ENCODE assay signal across 1 cellular context in genomic region chr2:47359375-47359868, GRCh38.
A peak's percentile ranks its signal among the peaks of the same experiment; 100 is the strongest.
TF ChIP-seq lines count a peak whose summit lies in the region.

No MANE protein-coding gene starts in this region.

TF ChIP-seq in K562, 482 proteins besides CTCF, POLR2A, EP300 and RAD21 (continued from another document and continues in another):
- TF ChIP-seq ZBTB40 (IDR thresholded peaks at IDR 0.05) = peak; percentile 44; the same call in 1 of the 2 replicates
- TF ChIP-seq ZBTB40 (CRISPR knock-in tag; IDR thresholded peaks at IDR 0.05) = no peak
- TF ChIP-seq ZNF707 (CRISPR knock-in tag; conservative IDR thresholded peaks at IDR 0.05) = no peak
- no peak for TF ChIP-seq ZKSCAN3 (CRISPR knock-in tag; IDR thresholded peaks at IDR 0.05)
- TF ChIP-seq ZNF507 (tag; conservative IDR thresholded peaks at IDR 0.05) = no peak
- TF ChIP-seq TEAD4 (IDR thresholded peaks at IDR 0.05; ENCODE audit: low read length) = peak; percentile 19; the same call in 1 of the 2 replicates
- no peak for TF ChIP-seq TEAD4 (CRISPR knock-in tag; IDR thresholded peaks at IDR 0.05; ENCODE audit: borderline replicate concordance)
- TF ChIP-seq, protein P1, sequence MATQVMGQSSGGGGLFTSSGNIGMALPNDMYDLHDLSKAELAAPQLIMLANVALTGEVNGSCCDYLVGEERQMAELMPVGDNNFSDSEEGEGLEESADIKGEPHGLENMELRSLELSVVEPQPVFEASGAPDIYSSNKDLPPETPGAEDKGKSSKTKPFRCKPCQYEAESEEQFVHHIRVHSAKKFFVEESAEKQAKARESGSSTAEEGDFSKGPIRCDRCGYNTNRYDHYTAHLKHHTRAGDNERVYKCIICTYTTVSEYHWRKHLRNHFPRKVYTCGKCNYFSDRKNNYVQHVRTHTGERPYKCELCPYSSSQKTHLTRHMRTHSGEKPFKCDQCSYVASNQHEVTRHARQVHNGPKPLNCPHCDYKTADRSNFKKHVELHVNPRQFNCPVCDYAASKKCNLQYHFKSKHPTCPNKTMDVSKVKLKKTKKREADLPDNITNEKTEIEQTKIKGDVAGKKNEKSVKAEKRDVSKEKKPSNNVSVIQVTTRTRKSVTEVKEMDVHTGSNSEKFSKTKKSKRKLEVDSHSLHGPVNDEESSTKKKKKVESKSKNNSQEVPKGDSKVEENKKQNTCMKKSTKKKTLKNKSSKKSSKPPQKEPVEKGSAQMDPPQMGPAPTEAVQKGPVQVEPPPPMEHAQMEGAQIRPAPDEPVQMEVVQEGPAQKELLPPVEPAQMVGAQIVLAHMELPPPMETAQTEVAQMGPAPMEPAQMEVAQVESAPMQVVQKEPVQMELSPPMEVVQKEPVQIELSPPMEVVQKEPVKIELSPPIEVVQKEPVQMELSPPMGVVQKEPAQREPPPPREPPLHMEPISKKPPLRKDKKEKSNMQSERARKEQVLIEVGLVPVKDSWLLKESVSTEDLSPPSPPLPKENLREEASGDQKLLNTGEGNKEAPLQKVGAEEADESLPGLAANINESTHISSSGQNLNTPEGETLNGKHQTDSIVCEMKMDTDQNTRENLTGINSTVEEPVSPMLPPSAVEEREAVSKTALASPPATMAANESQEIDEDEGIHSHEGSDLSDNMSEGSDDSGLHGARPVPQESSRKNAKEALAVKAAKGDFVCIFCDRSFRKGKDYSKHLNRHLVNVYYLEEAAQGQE (CRISPR knock-in tag; IDR thresholded peaks at IDR 0.05; ENCODE audit: low read depth) = no peak
- TF ChIP-seq KLF6 (CRISPR knock-in tag; IDR thresholded peaks at IDR 0.05; ENCODE audit: borderline replicate concordance) = no peak
- peak; percentile 58; the same call in 1 of the 2 replicates for TF ChIP-seq ZNF263 (CRISPR knock-in tag; IDR thresholded peaks at IDR 0.05; ENCODE audit: borderline replicate concordance)
- TF ChIP-seq CHAMP1 (IDR thresholded peaks at IDR 0.05) = no peak
- no peak for TF ChIP-seq ZNF584 (CRISPR knock-in tag; IDR thresholded peaks at IDR 0.05; ENCODE audit: low read depth)
- TF ChIP-seq HDAC2 (IDR thresholded peaks at IDR 0.05) = peak; percentile 44; the same call in 1 of the 2 replicates
- no peak for TF ChIP-seq VEZF1 (CRISPR knock-in tag; IDR thresholded peaks at IDR 0.05)
- TF ChIP-seq PHF20 (IDR thresholded peaks at IDR 0.05; ENCODE audit: partially characterized antibody) = no peak
- TF ChIP-seq ZNF717 (CRISPR knock-in tag; IDR thresholded peaks at IDR 0.05) = no peak
- no peak for TF ChIP-seq MXI1 (IDR thresholded peaks at IDR 0.05; ENCODE audit: low read depth, low read length)
- TF ChIP-seq, protein P2, sequence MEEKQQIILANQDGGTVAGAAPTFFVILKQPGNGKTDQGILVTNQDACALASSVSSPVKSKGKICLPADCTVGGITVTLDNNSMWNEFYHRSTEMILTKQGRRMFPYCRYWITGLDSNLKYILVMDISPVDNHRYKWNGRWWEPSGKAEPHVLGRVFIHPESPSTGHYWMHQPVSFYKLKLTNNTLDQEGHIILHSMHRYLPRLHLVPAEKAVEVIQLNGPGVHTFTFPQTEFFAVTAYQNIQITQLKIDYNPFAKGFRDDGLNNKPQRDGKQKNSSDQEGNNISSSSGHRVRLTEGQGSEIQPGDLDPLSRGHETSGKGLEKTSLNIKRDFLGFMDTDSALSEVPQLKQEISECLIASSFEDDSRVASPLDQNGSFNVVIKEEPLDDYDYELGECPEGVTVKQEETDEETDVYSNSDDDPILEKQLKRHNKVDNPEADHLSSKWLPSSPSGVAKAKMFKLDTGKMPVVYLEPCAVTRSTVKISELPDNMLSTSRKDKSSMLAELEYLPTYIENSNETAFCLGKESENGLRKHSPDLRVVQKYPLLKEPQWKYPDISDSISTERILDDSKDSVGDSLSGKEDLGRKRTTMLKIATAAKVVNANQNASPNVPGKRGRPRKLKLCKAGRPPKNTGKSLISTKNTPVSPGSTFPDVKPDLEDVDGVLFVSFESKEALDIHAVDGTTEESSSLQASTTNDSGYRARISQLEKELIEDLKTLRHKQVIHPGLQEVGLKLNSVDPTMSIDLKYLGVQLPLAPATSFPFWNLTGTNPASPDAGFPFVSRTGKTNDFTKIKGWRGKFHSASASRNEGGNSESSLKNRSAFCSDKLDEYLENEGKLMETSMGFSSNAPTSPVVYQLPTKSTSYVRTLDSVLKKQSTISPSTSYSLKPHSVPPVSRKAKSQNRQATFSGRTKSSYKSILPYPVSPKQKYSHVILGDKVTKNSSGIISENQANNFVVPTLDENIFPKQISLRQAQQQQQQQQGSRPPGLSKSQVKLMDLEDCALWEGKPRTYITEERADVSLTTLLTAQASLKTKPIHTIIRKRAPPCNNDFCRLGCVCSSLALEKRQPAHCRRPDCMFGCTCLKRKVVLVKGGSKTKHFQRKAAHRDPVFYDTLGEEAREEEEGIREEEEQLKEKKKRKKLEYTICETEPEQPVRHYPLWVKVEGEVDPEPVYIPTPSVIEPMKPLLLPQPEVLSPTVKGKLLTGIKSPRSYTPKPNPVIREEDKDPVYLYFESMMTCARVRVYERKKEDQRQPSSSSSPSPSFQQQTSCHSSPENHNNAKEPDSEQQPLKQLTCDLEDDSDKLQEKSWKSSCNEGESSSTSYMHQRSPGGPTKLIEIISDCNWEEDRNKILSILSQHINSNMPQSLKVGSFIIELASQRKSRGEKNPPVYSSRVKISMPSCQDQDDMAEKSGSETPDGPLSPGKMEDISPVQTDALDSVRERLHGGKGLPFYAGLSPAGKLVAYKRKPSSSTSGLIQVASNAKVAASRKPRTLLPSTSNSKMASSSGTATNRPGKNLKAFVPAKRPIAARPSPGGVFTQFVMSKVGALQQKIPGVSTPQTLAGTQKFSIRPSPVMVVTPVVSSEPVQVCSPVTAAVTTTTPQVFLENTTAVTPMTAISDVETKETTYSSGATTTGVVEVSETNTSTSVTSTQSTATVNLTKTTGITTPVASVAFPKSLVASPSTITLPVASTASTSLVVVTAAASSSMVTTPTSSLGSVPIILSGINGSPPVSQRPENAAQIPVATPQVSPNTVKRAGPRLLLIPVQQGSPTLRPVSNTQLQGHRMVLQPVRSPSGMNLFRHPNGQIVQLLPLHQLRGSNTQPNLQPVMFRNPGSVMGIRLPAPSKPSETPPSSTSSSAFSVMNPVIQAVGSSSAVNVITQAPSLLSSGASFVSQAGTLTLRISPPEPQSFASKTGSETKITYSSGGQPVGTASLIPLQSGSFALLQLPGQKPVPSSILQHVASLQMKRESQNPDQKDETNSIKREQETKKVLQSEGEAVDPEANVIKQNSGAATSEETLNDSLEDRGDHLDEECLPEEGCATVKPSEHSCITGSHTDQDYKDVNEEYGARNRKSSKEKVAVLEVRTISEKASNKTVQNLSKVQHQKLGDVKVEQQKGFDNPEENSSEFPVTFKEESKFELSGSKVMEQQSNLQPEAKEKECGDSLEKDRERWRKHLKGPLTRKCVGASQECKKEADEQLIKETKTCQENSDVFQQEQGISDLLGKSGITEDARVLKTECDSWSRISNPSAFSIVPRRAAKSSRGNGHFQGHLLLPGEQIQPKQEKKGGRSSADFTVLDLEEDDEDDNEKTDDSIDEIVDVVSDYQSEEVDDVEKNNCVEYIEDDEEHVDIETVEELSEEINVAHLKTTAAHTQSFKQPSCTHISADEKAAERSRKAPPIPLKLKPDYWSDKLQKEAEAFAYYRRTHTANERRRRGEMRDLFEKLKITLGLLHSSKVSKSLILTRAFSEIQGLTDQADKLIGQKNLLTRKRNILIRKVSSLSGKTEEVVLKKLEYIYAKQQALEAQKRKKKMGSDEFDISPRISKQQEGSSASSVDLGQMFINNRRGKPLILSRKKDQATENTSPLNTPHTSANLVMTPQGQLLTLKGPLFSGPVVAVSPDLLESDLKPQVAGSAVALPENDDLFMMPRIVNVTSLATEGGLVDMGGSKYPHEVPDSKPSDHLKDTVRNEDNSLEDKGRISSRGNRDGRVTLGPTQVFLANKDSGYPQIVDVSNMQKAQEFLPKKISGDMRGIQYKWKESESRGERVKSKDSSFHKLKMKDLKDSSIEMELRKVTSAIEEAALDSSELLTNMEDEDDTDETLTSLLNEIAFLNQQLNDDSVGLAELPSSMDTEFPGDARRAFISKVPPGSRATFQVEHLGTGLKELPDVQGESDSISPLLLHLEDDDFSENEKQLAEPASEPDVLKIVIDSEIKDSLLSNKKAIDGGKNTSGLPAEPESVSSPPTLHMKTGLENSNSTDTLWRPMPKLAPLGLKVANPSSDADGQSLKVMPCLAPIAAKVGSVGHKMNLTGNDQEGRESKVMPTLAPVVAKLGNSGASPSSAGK (IDR thresholded peaks at IDR 0.05) = peak; percentile 89
- TF ChIP-seq GATA2 (CRISPR knock-in tag; IDR thresholded peaks at IDR 0.05) = peak; percentile 58
- TF ChIP-seq, protein P3, sequence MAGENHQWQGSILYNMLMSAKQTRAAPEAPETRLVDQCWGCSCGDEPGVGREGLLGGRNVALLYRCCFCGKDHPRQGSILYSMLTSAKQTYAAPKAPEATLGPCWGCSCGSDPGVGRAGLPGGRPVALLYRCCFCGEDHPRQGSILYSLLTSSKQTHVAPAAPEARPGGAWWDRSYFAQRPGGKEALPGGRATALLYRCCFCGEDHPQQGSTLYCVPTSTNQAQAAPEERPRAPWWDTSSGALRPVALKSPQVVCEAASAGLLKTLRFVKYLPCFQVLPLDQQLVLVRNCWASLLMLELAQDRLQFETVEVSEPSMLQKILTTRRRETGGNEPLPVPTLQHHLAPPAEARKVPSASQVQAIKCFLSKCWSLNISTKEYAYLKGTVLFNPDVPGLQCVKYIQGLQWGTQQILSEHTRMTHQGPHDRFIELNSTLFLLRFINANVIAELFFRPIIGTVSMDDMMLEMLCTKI (IDR thresholded peaks at IDR 0.05; ENCODE audit: partially characterized antibody) = no peak
